Comparison of ENCODE assay signal across 1 cellular context in the genomic region with DNA sequence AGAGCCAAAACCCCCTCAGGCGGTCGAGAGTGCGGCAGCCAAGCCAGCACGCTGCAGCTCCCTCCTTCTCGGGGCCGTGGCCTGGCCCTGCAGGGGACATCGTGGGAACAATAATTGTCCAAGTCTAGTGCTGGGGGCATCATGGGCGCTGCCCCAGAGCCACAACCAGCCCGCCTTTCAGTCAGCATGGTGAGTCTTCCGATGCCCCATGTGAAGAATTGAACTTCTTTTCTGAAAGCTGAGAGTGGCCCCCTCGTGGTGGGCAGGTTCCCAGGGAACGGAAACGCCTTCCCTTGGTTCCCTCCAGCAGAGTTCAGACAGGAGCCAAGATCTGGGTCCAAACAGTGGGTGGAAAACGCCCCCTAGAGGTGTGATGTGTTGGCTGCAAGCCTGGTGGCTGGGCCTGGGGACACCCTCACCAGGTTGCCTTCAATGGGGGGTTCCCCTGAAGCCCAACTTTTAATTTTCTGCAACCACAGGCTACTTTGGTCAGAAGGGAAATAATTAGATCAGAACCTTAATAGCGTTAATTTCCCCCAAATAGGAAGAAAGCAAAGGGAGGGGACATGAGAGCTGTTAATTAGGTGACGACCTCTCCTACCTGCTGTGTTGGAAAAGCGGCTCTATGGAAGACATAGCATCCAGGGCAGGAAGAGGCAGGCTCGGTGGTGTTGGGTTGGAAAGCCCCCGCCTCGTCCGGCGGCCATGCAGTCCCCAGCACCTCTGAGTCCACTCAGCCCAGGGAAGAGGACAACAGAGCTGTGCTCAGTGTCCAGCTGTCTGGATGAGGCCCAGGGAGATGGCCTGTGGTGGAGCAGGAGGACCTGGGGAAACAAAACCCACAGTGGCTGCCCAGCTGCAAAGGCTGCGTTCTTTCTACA.
TF ChIP-seq lines count a peak whose summit lies in the region.

No MANE protein-coding gene starts in this region.

TF ChIP-seq in K562, 482 proteins besides CTCF, POLR2A, EP300 and RAD21 (continued from another document):
- TF ChIP-seq, protein P1, sequence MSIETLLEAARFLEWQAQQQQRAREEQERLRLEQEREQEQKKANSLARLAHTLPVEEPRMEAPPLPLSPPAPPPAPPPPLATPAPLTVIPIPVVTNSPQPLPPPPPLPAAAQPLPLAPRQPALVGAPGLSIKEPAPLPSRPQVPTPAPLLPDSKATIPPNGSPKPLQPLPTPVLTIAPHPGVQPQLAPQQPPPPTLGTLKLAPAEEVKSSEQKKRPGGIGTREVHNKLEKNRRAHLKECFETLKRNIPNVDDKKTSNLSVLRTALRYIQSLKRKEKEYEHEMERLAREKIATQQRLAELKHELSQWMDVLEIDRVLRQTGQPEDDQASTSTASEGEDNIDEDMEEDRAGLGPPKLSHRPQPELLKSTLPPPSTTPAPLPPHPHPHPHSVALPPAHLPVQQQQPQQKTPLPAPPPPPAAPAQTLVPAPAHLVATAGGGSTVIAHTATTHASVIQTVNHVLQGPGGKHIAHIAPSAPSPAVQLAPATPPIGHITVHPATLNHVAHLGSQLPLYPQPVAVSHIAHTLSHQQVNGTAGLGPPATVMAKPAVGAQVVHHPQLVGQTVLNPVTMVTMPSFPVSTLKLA (conservative IDR thresholded peaks at IDR 0.05) = peak in 1 of 2 experiments; percentile 47; a peak in 1 of 4 replicates
- TF ChIP-seq FUS (optimal IDR thresholded peaks at IDR 0.05; ENCODE audit: low read depth, low read length) = no peak
- no peak for TF ChIP-seq KAT8 (IDR thresholded peaks at IDR 0.05; ENCODE audit: low read depth)
- no peak for TF ChIP-seq STAT5A (IDR thresholded peaks at IDR 0.05; ENCODE audit: borderline replicate concordance, low read length)
- TF ChIP-seq KLF16 (IDR thresholded peaks at IDR 0.05) = peak; percentile 39; the same call in 1 of the 2 replicates
- TF ChIP-seq, protein P2, sequence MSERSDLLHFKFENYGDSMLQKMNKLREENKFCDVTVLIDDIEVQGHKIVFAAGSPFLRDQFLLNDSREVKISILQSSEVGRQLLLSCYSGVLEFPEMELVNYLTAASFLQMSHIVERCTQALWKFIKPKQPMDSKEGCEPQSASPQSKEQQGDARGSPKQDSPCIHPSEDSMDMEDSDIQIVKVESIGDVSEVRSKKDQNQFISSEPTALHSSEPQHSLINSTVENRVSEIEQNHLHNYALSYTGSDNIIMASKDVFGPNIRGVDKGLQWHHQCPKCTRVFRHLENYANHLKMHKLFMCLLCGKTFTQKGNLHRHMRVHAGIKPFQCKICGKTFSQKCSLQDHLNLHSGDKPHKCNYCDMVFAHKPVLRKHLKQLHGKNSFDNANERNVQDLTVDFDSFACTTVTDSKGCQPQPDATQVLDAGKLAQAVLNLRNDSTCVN (CRISPR knock-in tag; IDR thresholded peaks at IDR 0.05) = no peak
- TF ChIP-seq, protein P3, sequence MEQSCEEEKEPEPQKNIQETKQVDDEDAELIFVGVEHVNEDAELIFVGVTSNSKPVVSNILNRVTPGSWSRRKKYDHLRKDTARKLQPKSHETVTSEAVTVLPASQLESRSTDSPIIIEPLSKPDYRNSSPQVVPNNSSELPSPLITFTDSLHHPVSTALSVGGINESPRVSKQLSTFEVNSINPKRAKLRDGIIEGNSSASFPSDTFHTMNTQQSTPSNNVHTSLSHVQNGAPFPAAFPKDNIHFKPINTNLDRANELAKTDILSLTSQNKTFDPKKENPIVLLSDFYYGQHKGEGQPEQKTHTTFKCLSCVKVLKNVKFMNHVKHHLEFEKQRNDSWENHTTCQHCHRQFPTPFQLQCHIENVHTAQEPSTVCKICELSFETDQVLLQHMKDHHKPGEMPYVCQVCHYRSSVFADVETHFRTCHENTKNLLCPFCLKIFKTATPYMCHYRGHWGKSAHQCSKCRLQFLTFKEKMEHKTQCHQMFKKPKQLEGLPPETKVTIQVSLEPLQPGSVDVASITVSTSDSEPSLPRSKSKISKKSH (CRISPR knock-in tag; IDR thresholded peaks at IDR 0.05) = no peak
- peak; percentile 19; the same call in 1 of the 2 replicates for TF ChIP-seq HCFC1 (IDR thresholded peaks at IDR 0.05; ENCODE audit: low read depth, low read length)
- no peak for TF ChIP-seq FOSL1 (tag; conservative IDR thresholded peaks at IDR 0.05)
